29 cellular contexts compared by ENCODE assay signal in the genomic region with DNA sequence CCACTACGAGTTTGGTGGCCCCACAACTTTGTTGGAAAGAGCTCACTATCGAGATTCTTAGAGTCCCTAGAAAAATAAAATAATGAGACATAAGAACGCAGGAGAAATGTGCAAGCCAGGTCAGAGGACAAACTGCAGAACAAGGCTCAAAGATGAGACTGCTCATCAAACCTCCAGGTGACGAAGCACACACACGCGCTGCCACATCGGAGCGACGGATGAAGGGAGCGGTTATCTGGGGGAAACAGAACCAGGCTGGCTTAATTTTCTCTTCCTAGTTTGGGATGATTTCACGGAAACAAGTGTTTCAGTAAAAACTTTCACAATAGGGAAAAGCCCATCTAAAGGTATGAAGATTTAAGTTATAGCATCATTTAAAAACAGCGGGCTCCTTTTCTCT.
"Had no signal": no experiment of that assay in that cellular context is flagged by ENCODE, and none has a peak within 500 bp of the region (broad histone marks: within the 10 kb centered on the region; RNA-seq: fewer than 3 reads in every experiment).

No MANE protein-coding gene starts in this region.

- H3K9me3 ChIP-seq: stomach, suprapubic skin, testis, thoracic aorta, thyroid gland, tibial artery, tibial nerve, transverse colon, upper lobe of left lung, upper lobe of right lung, uterus, vagina had no signal

- H3K9me3 Mint-ChIP-seq: type B pancreatic cell had no signal

- FAIRE-seq: urothelium cell line had no signal

- DNase-seq: stimulated activated CD4-positive, alpha-beta T cell treated with anti-CD3 and anti-CD28 coated beads, Interleukin-2, amount 100 ng/mL, for 48 hours; stimulated activated CD4-positive, alpha-beta T cell treated with anti-CD3 and anti-CD28 coated beads, Interleukin-4, amount 100 ng/mL, for 1 hour; stimulated activated CD4-positive, alpha-beta T cell treated with anti-CD3 and anti-CD28 coated beads, Interleukin-4, amount 100 ng/mL, for 24 hours; stimulated activated CD4-positive, alpha-beta T cell treated with anti-CD3 and anti-CD28 coated beads, Interleukin-4, amount 100 ng/mL, for 4 hours; stimulated activated CD8-positive, alpha-beta memory T cell treated with anti-CD3 and anti-CD28 coated beads, Interleukin-4, amount 100 ng/mL, for 48 hours; stimulated activated naive B cell treated with anti-CD40 and anti-IgM and Interleukin-4, amounts not matched to agents 10 μg/mL and 1 μg/mL and 100 μg/mL, for 72 hours; stimulated activated naive CD4-positive, alpha-beta T cell; stimulated activated naive CD4-positive, alpha-beta T cell treated with Interleukin-2 at 50 U/mL for 16 hours; stimulated activated naive CD8-positive, alpha-beta T cell treated with anti-CD3 and anti-CD28 coated beads, Interleukin-15, amount 100 ng/mL, for 72 hours; stimulated activated naive CD8-positive, alpha-beta T cell treated with anti-CD3 and anti-CD28 coated beads, Interleukin-15, Interleukin-2, amounts not matched to agents 100 U/mL and 50 U/mL, for 24 hours; stomach; substantia nigra; testis; thyroid gland; tibial artery; transverse colon; trophoblast cell; upper lobe of left lung; upper lobe of right lung; uterus had no signal

- H3K27ac Mint-ChIP-seq: stimulated activated effector memory CD8-positive, alpha-beta T cell treated with anti-CD3 and anti-CD28 coated beads, Interleukin-12 subunit alpha, Interleukin-12 subunit beta, amount 100 ng/mL, for 72 hours; stimulated activated memory B cell treated with anti-CD40 and anti-IgM and Interleukin-4, amounts not matched to agents 10 μg/mL and 1 μg/mL and 100 μg/mL, for 72 hours; stimulated activated naive CD8-positive, alpha-beta T cell treated with anti-CD3 and anti-CD28 coated beads, Interleukin-15, Interleukin-2, amounts not matched to agents 100 ng/mL and 50 ng/mL, for 24 hours; type B pancreatic cell had no signal

- H3K4me3 ChIP-seq: stomach, suprapubic skin, testis, thoracic aorta, thyroid gland, tibial artery, tibial nerve, transverse colon, upper lobe of left lung, upper lobe of right lung, uterus, vagina had no signal

- H3K4me1 ChIP-seq: suprapubic skin, testis, thyroid gland, tibial artery, tibial nerve, transverse colon, upper lobe of left lung, upper lobe of right lung, uterus, vagina had no signal

- H3K4me3 Mint-ChIP-seq: stimulated activated effector memory CD8-positive, alpha-beta T cell treated with anti-CD3 and anti-CD28 coated beads, Interleukin-12 subunit alpha, Interleukin-12 subunit beta, amount 100 ng/mL, for 72 hours; stimulated activated memory B cell treated with anti-CD40 and anti-IgM and Interleukin-4, amounts not matched to agents 10 μg/mL and 1 μg/mL and 100 μg/mL, for 72 hours; stimulated activated naive B cell treated with anti-CD40 and anti-IgM and Interleukin-4, amounts not matched to agents 10 μg/mL and 1 μg/mL and 100 μg/mL, for 72 hours; stimulated activated naive CD8-positive, alpha-beta T cell treated with anti-CD3 and anti-CD28 coated beads, Interleukin-15, amount 100 ng/mL, for 72 hours; stimulated activated naive CD8-positive, alpha-beta T cell treated with anti-CD3 and anti-CD28 coated beads, Interleukin-15, Interleukin-2, amounts not matched to agents 100 ng/mL and 50 ng/mL, for 24 hours; type B pancreatic cell had no signal

- H3K27ac ChIP-seq: stomach, suprapubic skin, testis, thoracic aorta, thyroid gland, tibial artery, tibial nerve, transverse colon, upper lobe of left lung, upper lobe of right lung, uterus, vagina had no signal

- H3K27me3 ChIP-seq: stomach, suprapubic skin, testis, thyroid gland, tibial artery, tibial nerve, transverse colon, upper lobe of left lung, upper lobe of right lung, uterus, vagina had no signal

- H3K36me3 ChIP-seq: thoracic aorta, thyroid gland, transverse colon, upper lobe of right lung, uterus had no signal

- ATAC-seq: stimulated activated effector memory CD8-positive, alpha-beta T cell treated with anti-CD3 and anti-CD28 coated beads, Interleukin-12 subunit alpha, Interleukin-12 subunit beta, amount 100 ng/mL, for 72 hours; stimulated activated memory B cell treated with anti-CD40 and anti-IgM and Interleukin-4, amounts not matched to agents 10 μg/mL and 1 μg/mL and 100 μg/mL, for 72 hours; stimulated activated naive B cell treated with anti-CD40 and anti-IgM and Interleukin-4, amounts not matched to agents 10 μg/mL and 1 μg/mL and 100 μg/mL, for 72 hours; stimulated activated naive CD8-positive, alpha-beta T cell treated with anti-CD3 and anti-CD28 coated beads, Interleukin-15, amount 100 ng/mL, for 72 hours; stimulated activated naive CD8-positive, alpha-beta T cell treated with anti-CD3 and anti-CD28 coated beads, Interleukin-15, Interleukin-2, amounts not matched to agents 100 U/mL and 50 U/mL, for 24 hours had no signal

- H3K27me3 Mint-ChIP-seq: stimulated activated memory B cell treated with anti-CD40 and anti-IgM and Interleukin-4, amounts not matched to agents 10 μg/mL and 1 μg/mL and 100 μg/mL, for 72 hours; stimulated activated naive B cell treated with anti-CD40 and anti-IgM and Interleukin-4, amounts not matched to agents 10 μg/mL and 1 μg/mL and 100 μg/mL, for 72 hours; stimulated activated naive CD8-positive, alpha-beta T cell treated with anti-CD3 and anti-CD28 coated beads, Interleukin-15, amount 100 ng/mL, for 72 hours; stimulated activated naive CD8-positive, alpha-beta T cell treated with anti-CD3 and anti-CD28 coated beads, Interleukin-15, Interleukin-2, amounts not matched to agents 100 ng/mL and 50 ng/mL, for 24 hours had no signal
